ENCODE assay signal across 10 cellular contexts in the genomic region with DNA sequence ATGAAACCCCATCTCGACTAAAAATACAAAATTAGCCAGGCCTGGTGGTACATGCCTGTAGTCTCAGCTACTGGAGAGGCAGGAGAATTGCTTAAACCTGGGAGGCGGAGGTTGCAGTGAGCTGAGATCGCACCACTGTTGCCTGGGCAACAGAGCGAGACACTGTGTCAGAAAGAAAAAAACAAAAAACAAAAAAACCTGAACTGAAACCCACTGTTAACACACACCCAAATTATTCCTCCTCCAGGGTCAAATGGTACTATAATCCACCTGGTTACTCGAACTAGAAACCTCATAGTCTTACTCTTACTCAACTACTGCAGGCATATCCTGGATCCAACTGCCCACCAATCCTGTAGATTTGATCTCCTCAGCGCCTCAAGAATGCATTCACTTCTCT. TPM values are rescaled to one million over a fixed set of nuclear protein-coding genes. Genes with fewer than 3 reads are reported as not detected.
DNase-seq lines count a peak whose midpoint lies in the region; ATAC-seq and TF ChIP-seq lines count a peak whose summit lies in the region.
"Had no signal": no experiment of that assay in that cellular context is flagged by ENCODE, and none has a peak within 500 bp of the region (broad histone marks: within the 10 kb centered on the region; RNA-seq: fewer than 3 reads in every experiment).

No MANE protein-coding gene starts in this region.

- ATAC-seq in GM18858 (IDR thresholded peaks at IDR 0.05; ENCODE audit: unreplicated experiment), result peak; percentile 94
- peak; percentile 87 for ATAC-seq in GM21423 (IDR thresholded peaks at IDR 0.05; ENCODE audit: unreplicated experiment)
- peak; percentile 91 for ATAC-seq in HG03095 (IDR thresholded peaks at IDR 0.05; ENCODE audit: unreplicated experiment)

- no peaks in the 10 kb centered on the region for H3K4me1 Mint-ChIP-seq in endothelial cell (ENCODE audit: unreplicated experiment)
- no peaks in the 10 kb centered on the region for H3K4me1 Mint-ChIP-seq in activated naive CD4-positive, alpha-beta T cell treated with anti-CD3 and anti-CD28 coated beads for 36 hours (ENCODE audit: low read depth)

- CTCF ChIA-PET in activated naive CD4-positive, alpha-beta T cell treated with anti-CD3 and anti-CD28 coated beads for 36 hours (lab: Charles Lee), result no interaction called here

- no peaks in the 10 kb centered on the region for H3K27me3 Mint-ChIP-seq in endothelial cell (ENCODE audit: unreplicated experiment)
- no peaks in the 10 kb centered on the region for H3K27me3 Mint-ChIP-seq in activated naive CD4-positive, alpha-beta T cell treated with anti-CD3 and anti-CD28 coated beads for 36 hours (ENCODE audit: low read depth)

- no peak for DNase-seq in endothelial cell (ENCODE audit: low spot score)
- DNase-seq in activated naive CD4-positive, alpha-beta T cell treated with anti-CD3 and anti-CD28 coated beads for 36 hours, result no peak
- no peak for DNase-seq in epidermal melanocyte (ENCODE audit: insufficient read length, low spot score)
- DNase-seq in NCI-H1694 (lab: John Stamatoyannopoulos, UW), result no peak
- DNase-seq in activated T-cell treated with anti-CD3 and anti-CD28 coated beads for 4 hours, result no peak
- DNase-seq: DMS79 treated with DMSO at 0.1 percent for 48 hours, trophoblast cell had no signal

- no peaks in the 10 kb centered on the region for H3K9me3 Mint-ChIP-seq in endothelial cell (ENCODE audit: unreplicated experiment)
- no peaks in the 10 kb centered on the region for H3K9me3 Mint-ChIP-seq in activated naive CD4-positive, alpha-beta T cell treated with anti-CD3 and anti-CD28 coated beads for 36 hours

- no peak for TF ChIP-seq CTCF in endothelial cell (IDR thresholded peaks at IDR 0.05; ENCODE audit: unreplicated experiment)

- H3K36me3 Mint-ChIP-seq in endothelial cell (ENCODE audit: low read depth, unreplicated experiment), result peaks cover 15% of the 10 kb centered on the region
- H3K36me3 Mint-ChIP-seq in activated naive CD4-positive, alpha-beta T cell treated with anti-CD3 and anti-CD28 coated beads for 36 hours (ENCODE audit: low read depth), result peaks cover 16% of the 10 kb centered on the region

- peak overlapping the region; percentile 48 for H3K4me3 Mint-ChIP-seq in endothelial cell (ENCODE audit: unreplicated experiment)
- H3K4me3 Mint-ChIP-seq in activated naive CD4-positive, alpha-beta T cell treated with anti-CD3 and anti-CD28 coated beads for 36 hours, result no peak overlapping the region

- no peak overlapping the region for H3K27ac Mint-ChIP-seq in endothelial cell (ENCODE audit: unreplicated experiment)
- H3K27ac Mint-ChIP-seq in activated naive CD4-positive, alpha-beta T cell treated with anti-CD3 and anti-CD28 coated beads for 36 hours, result no peak overlapping the region

- intact Hi-C loops in activated naive CD4-positive, alpha-beta T cell treated with anti-CD3 and anti-CD28 coated beads for 36 hours (cut with micrococcal nuclease), result no loop called here

RNA-seq across cellular contexts. Expression of a gene that starts 35.5 kb away (rescaled TPM):
- 89.8 TPM for total RNA-seq in endothelial cell (ENCODE audit: unreplicated experiment)
- 10 to 100 TPM; 26.1 to 26.8 TPM for total RNA-seq in activated naive CD4-positive, alpha-beta T cell treated with anti-CD3 and anti-CD28 coated beads for 36 hours
